Comparison of ENCODE assay signal across 15 cellular contexts in genomic region chr11:64753380-64754123, GRCh38. TPM values are rescaled to one million over a fixed set of nuclear protein-coding genes. Genes with fewer than 3 reads are reported as not detected.
DNase-seq lines count a peak whose midpoint lies in the region; ATAC-seq and TF ChIP-seq lines count a peak whose summit lies in the region.
"Had no signal": no experiment of that assay in that cellular context is flagged by ENCODE, and none has a peak within 500 bp of the region (broad histone marks: within the 10 kb centered on the region; RNA-seq: fewer than 3 reads in every experiment).

No MANE protein-coding gene starts in this region.

- H3K36me3 Mint-ChIP-seq in WTC11: no peaks in the 10 kb centered on the region

- H3K27me3 ChIP-seq in H7 (ENCODE audit: control insufficient read depth, insufficient read depth, low read length): no peaks in the 10 kb centered on the region
- H3K27me3 ChIP-seq in sigmoid colon: no peaks in the 10 kb centered on the region

- WGBS in sigmoid colon, 2 donors: 95 to 96% methylated on average over 43 of the region's 43 CpGs

- no peak for TF ChIP-seq CTCF in WTC11 (IDR thresholded peaks at IDR 0.05)
- TF ChIP-seq CTCF in sigmoid colon (IDR thresholded peaks at IDR 0.05): no peak

- H3K4me3 ChIP-seq in H7 (ENCODE audit: insufficient read depth, low read depth, low read length): no peak overlapping the region
- no peak overlapping the region for H3K4me3 ChIP-seq in sigmoid colon

- DNase-seq in H7 (peak; percentile 87), WTC11 (ENCODE audit: low spot score) (peak; percentile 63), iPS-NIHi11 (ENCODE audit: low spot score) (peak; percentile 58), sigmoid colon (peak; percentile 63), midbrain (lab: John Stamatoyannopoulos, UW) (no peak), NCI-H524 treated with DMSO at 0.1 percent for 48 hours (lab: John Stamatoyannopoulos, UW) (no peak), NCI-H1092 treated with DMSO at 0.1 percent for 48 hours (lab: John Stamatoyannopoulos, UW) (no peak)
- no peak for DNase-seq in activated naive CD4-positive, alpha-beta T cell treated with anti-CD3 and anti-CD28 coated beads, Interleukin-2, amount 50 U/mL, for 16 hours
- DNase-seq: NCI-H1048; NCI-H2227 treated with DMSO at 0.1 percent for 48 hours; NK-92 treated with Interleukin-12 subunit alpha and Interleukin-12 subunit beta, amount 100 ng/mL, for 24 hours; RPMI8226 had no signal

- no peaks in the 10 kb centered on the region; the same call in 1 of the 2 replicates for H3K27me3 Mint-ChIP-seq in WTC11 (ENCODE audit: low read depth)
- H3K27me3 Mint-ChIP-seq: CD8-positive, alpha-beta memory T cell had no signal

- POLR2A ChIA-PET in WTC11 (lab: Charles Lee): no interaction called here

- H3K4me1 ChIP-seq in sigmoid colon: peaks cover 0 to 7% (median 4%) of the 10 kb centered on the region in 4 donors

- intact Hi-C loops in sigmoid colon (cut with DNase I): no loop called here

- TF ChIP-seq EP300 in sigmoid colon (IDR thresholded peaks at IDR 0.05): no peak

- no peak for TF ChIP-seq POLR2A in sigmoid colon (IDR thresholded peaks at IDR 0.05)

- H3K9me3 Mint-ChIP-seq in WTC11: no peaks in the 10 kb centered on the region
- H3K9me3 Mint-ChIP-seq: CD8-positive, alpha-beta memory T cell had no signal

- H3K4me3 Mint-ChIP-seq in WTC11: no peak overlapping the region
- H3K4me3 Mint-ChIP-seq: CD8-positive, alpha-beta memory T cell had no signal

- no peaks in the 10 kb centered on the region for H3K9me3 ChIP-seq in sigmoid colon

- CTCF ChIA-PET in WTC11 (lab: Charles Lee): interaction anchor here (0.6 to 4.9 kb wide), 6 partner anchors 8 to 50 kb away, joined by 3 to 30 read pairs (median 4); partner anchors contain the start of gene RASGRP2

- peak overlapping the region; percentile 72; the same call in 1 of the 2 replicates for H3K27ac Mint-ChIP-seq in WTC11

- peak; percentile 79 for ATAC-seq in WTC11

- no peak overlapping the region for H3K27ac ChIP-seq in sigmoid colon

- H3K36me3 ChIP-seq in H7 (replicated peaks; ENCODE audit: control insufficient read depth, insufficient read depth, low read length): no peaks in the 10 kb centered on the region
- peaks cover 0 to 47% (median 16%) of the 10 kb centered on the region in 4 donors for H3K36me3 ChIP-seq in sigmoid colon

- H3K4me1 Mint-ChIP-seq in WTC11: peaks cover 19% of the 10 kb centered on the region

TF ChIP-seq in WTC11, 78 proteins besides CTCF, POLR2A, EP300 and RAD21:
- no peak for TF ChIP-seq PRDM15 (CRISPR knock-in tag; IDR thresholded peaks at IDR 0.05)
- no peak for TF ChIP-seq IRF2 (CRISPR knock-in tag; IDR thresholded peaks at IDR 0.05; ENCODE audit: borderline replicate concordance, low read depth)
- no peak for TF ChIP-seq USF2 (CRISPR knock-in tag; IDR thresholded peaks at IDR 0.05)
- no peak for TF ChIP-seq JUN (CRISPR knock-in tag; IDR thresholded peaks at IDR 0.05)
- TF ChIP-seq ZSCAN18 (CRISPR knock-in tag; IDR thresholded peaks at IDR 0.05): no peak
- TF ChIP-seq PRRX2 (CRISPR knock-in tag; IDR thresholded peaks at IDR 0.05): no peak
- no peak for TF ChIP-seq MAX (CRISPR knock-in tag; IDR thresholded peaks at IDR 0.05)
- no peak for TF ChIP-seq TEAD4 (CRISPR knock-in tag; IDR thresholded peaks at IDR 0.05)
- TF ChIP-seq HMGXB4 (CRISPR knock-in tag; IDR thresholded peaks at IDR 0.05): no peak
- TF ChIP-seq NR2C2 (CRISPR knock-in tag; IDR thresholded peaks at IDR 0.05): no peak
- TF ChIP-seq NR1H2 (CRISPR knock-in tag; IDR thresholded peaks at IDR 0.05): no peak

RNA-seq across cellular contexts. Expression of gene PYGM, which starts 6.2 kb away (rescaled TPM):
- total RNA-seq in H7 (2014; rRNA removed; shearing (Covaris generic)): 2.9 and 6.4 TPM in 2 replicates
- total RNA-seq in WTC11 (2021): 6.6 to 8.7 TPM (median 8.2 TPM) in 3 replicates
- total RNA-seq in sigmoid colon: 10 to 100 TPM; 10.5 to 42.1 (median 27.1) TPM
- 1 to 10 TPM in 2 of 3 donors, under 1 TPM in 1; 0.23 to 2.1 (median 1.8) TPM for polyA plus RNA-seq in sigmoid colon

RNA-seq across cellular contexts. Expression of gene RASGRP2, which starts 9.6 kb away (rescaled TPM):
- total RNA-seq in H7 (2014; rRNA removed; shearing (Covaris generic)): 9.2 and 12.3 TPM in 2 replicates
- 31.9 to 41.5 TPM (median 40.3 TPM) in 3 replicates for total RNA-seq in WTC11 (2021)
- 10 to 100 TPM; 26.7 to 77.0 (median 27.8) TPM for total RNA-seq in sigmoid colon
- 100 to 1,000 TPM in 1 of 3 donors, 1 to 10 TPM in 2; 2.1 to 101 (median 4.8) TPM for polyA plus RNA-seq in sigmoid colon
- total RNA-seq: H4, SK-MEL-5 had no signal

RNA-seq across cellular contexts. Expression of gene SF1, which starts 24.8 kb away (rescaled TPM):
- total RNA-seq in H7 (2014; rRNA removed; shearing (Covaris generic)): 66.5 and 80.0 TPM in 2 replicates
- total RNA-seq in WTC11 (2021) (285 to 314 TPM (median 300 TPM) in 3 replicates), sigmoid colon (100 to 1,000 TPM; 185 to 381 (median 294) TPM)
- polyA plus RNA-seq in sigmoid colon: 100 to 1,000 TPM in 1 of 3 donors, 10 to 100 TPM in 2; 36.5 to 126 (median 43.2) TPM

RNA-seq across cellular contexts. Expression of gene NRXN2, which starts 30.6 kb away (rescaled TPM):
- total RNA-seq in H7 (2014; rRNA removed; shearing (Covaris generic)): 0.85 and 1.9 TPM in 2 replicates
- total RNA-seq in WTC11 (2021) (8.0 to 10.4 TPM (median 8.6 TPM) in 3 replicates), sigmoid colon (10 to 100 TPM in 2 of 4 donors, 1 to 10 TPM in 2; 6.8 to 20.5 (median 13.7) TPM)
- polyA plus RNA-seq in sigmoid colon: 1 to 10 TPM in 2 of 3 donors, under 1 TPM in 1; 0.23 to 4.9 (median 3.0) TPM
- polyA plus RNA-seq: CD8-positive, alpha-beta memory T cell had no signal

RNA-seq across cellular contexts. Expression of gene MAP4K2, which starts 49.5 kb away (rescaled TPM):
- total RNA-seq in H7 (2014; rRNA removed; shearing (Covaris generic)): 24.5 and 29.7 TPM in 2 replicates
- total RNA-seq in WTC11 (2021): 24.5 to 31.6 TPM (median 28.3 TPM) in 3 replicates
- 10 to 100 TPM; 11.5 to 23.5 (median 16.6) TPM for total RNA-seq in sigmoid colon
- 10 to 100 TPM in 2 of 3 donors, 1 to 10 TPM in 1; 9.0 to 19.8 (median 11.1) TPM for polyA plus RNA-seq in sigmoid colon

Comparison
In these comparisons a context has a peak if more than half of its experiments do, and no peak if none do; other contexts are left out.
1. DNase-seq: peak in H7 (single experiment), WTC11 (single experiment), iPS-NIHi11 (single experiment) and sigmoid colon (single experiment); none in activated naive CD4-positive, alpha-beta T cell treated with anti-CD3 and anti-CD28 coated beads, Interleukin-2, amount 50 U/mL, for 16 hours (single experiment), midbrain (single experiment), NCI-H524 treated with DMSO at 0.1 percent for 48 hours (single experiment) and NCI-H1092 treated with DMSO at 0.1 percent for 48 hours (single experiment).